In the genomic region with DNA sequence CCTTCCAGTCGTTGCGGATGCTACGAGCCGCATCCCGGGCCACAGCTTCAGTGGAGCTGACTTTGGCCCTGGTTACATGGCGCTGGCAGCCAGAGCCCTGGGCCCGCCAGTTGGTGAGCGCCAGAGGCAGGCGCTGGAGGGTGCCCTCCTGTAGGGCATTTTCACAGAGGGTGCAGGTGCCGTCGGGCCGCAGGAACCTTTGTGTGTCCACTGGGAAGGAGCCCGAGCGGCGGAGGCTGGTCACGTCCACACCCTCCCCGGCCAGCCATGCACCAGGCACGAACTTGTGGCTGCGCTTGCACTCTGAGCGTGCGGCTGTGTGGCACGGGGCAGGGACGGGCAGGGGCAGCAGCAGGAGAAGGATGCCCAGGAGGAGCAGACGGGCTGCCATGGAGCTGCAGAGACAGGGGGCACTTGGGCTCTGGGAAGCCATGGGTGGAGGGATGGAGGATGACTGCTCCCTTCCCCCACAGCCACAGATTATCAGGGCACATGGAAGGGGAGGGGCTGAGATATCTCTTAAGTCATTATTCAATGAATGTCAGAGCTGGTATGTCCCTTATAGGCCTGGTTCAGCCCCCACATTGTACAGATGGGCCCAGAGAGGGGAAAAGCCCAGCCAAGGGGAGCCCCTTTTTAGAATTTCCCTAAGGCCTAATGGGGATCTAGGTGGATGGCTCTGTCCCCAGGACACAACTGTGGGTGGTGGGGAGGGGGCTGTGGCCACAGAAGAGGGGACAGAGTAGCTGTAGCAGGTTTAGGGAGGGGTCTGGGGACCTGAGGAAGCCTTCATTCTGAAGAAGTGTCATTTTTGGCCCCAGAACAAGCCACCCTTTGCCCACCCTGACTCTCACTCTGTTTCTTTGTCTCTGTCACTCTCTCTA, we compare ENCODE assay signal across 1 cellular context.
TF ChIP-seq lines count a peak whose summit lies in the region.

No MANE protein-coding gene starts in this region.

TF ChIP-seq in K562, 482 proteins besides CTCF, POLR2A, EP300 and RAD21 (continues in another document):
- TF ChIP-seq KAT7 (CRISPR knock-in tag; IDR thresholded peaks at IDR 0.05; ENCODE audit: borderline replicate concordance) (peak; percentile 80; the same call in 1 of the 2 replicates), SMARCB1 (IDR thresholded peaks at IDR 0.05; ENCODE audit: insufficient read length, low read depth) (no peak), LCOR (CRISPR knock-in tag; IDR thresholded peaks at IDR 0.05) (no peak), TCF7L2 (IDR thresholded peaks at IDR 0.05; ENCODE audit: low read depth, low read length) (no peak), ARHGAP35 (IDR thresholded peaks at IDR 0.05; ENCODE audit: partially characterized antibody) (no peak), ARID1B (IDR thresholded peaks at IDR 0.05) (peak; percentile 12; the same call in 1 of the 2 replicates), STAG1 (CRISPR knock-in tag; IDR thresholded peaks at IDR 0.05; ENCODE audit: borderline replicate concordance) (no peak), JUND (IDR thresholded peaks at IDR 0.05; ENCODE audit: borderline replicate concordance, low read depth, low read length) (peak; percentile 34; the same call in 1 of the 2 replicates), JUND (tag; IDR thresholded peaks at IDR 0.05; ENCODE audit: borderline replicate concordance, low read depth, low read length) (no peak; the same call in 2 of the 3 replicates), MYC (IDR thresholded peaks at IDR 0.05; ENCODE audit: low read depth, low read length) (peak; percentile 78), MYC (CRISPR knock-in tag; IDR thresholded peaks at IDR 0.05; ENCODE audit: borderline replicate concordance, low read depth) (no peak), CBX3 (IDR thresholded peaks at IDR 0.05; ENCODE audit: borderline replicate concordance in 1 of 2, low read length in 2 of 2) (no peak), EZH2 (IDR thresholded peaks at IDR 0.05; ENCODE audit: borderline replicate concordance, low read depth, low read length) (no peak), ZBTB7A (IDR thresholded peaks at IDR 0.05; ENCODE audit: borderline replicate concordance, control insufficient read depth, low read depth, low read length) (peak; percentile 24; the same call in 1 of the 2 replicates), CTBP1 (IDR thresholded peaks at IDR 0.05; ENCODE audit: borderline replicate concordance) (0 out of 2 replicates have a peak, but pooled peaks have one; percentile 22), HDAC1 (IDR thresholded peaks at IDR 0.05) (no peak), BHLHE40 (IDR thresholded peaks at IDR 0.05; ENCODE audit: low read length) (no peak), ZKSCAN1 (IDR thresholded peaks at IDR 0.05; ENCODE audit: low read depth, low read length) (no peak), RBFOX2 (IDR thresholded peaks at IDR 0.05; ENCODE audit: low read depth, low read length) (peak; percentile 37; the same call in 1 of the 2 replicates), ZFPM2 (CRISPR knock-in tag; IDR thresholded peaks at IDR 0.05) (no peak), ZNF146 (CRISPR knock-in tag; IDR thresholded peaks at IDR 0.05; ENCODE audit: unreplicated experiment) (no peak), DMBX1 (CRISPR knock-in tag; IDR thresholded peaks at IDR 0.05; ENCODE audit: borderline replicate concordance) (no peak), ZKSCAN8 (CRISPR knock-in tag; IDR thresholded peaks at IDR 0.05) (no peak), ARID2 (IDR thresholded peaks at IDR 0.05) (no peak), CBX2 (IDR thresholded peaks at IDR 0.05; ENCODE audit: insufficient read depth, low read length, poor library complexity, severe bottlenecking) (no peak), IFI16 (CRISPR knock-in tag; IDR thresholded peaks at IDR 0.05) (no peak), HNRNPL (IDR thresholded peaks at IDR 0.05; ENCODE audit: low read depth, low read length) (peak; percentile 82; the same call in 1 of the 2 replicates)
- TF ChIP-seq, protein P1, sequence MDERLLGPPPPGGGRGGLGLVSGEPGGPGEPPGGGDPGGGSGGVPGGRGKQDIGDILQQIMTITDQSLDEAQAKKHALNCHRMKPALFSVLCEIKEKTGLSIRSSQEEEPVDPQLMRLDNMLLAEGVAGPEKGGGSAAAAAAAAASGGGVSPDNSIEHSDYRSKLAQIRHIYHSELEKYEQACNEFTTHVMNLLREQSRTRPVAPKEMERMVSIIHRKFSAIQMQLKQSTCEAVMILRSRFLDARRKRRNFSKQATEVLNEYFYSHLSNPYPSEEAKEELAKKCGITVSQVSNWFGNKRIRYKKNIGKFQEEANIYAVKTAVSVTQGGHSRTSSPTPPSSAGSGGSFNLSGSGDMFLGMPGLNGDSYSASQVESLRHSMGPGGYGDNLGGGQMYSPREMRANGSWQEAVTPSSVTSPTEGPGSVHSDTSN (CRISPR knock-in tag; IDR thresholded peaks at IDR 0.05; ENCODE audit: low read depth), result no peak
- TF ChIP-seq, protein P1 (tag; conservative IDR thresholded peaks at IDR 0.05; ENCODE audit: low read depth), result peak; percentile 82
- TF ChIP-seq, protein P2, sequence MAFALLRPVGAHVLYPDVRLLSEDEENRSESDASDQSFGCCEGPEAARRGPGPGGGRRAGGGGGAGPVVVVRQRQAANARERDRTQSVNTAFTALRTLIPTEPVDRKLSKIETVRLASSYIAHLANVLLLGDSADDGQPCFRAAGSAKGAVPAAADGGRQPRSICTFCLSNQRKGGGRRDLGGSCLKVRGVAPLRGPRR (CRISPR knock-in tag; IDR thresholded peaks at IDR 0.05), result no peak
- TF ChIP-seq, protein P3, sequence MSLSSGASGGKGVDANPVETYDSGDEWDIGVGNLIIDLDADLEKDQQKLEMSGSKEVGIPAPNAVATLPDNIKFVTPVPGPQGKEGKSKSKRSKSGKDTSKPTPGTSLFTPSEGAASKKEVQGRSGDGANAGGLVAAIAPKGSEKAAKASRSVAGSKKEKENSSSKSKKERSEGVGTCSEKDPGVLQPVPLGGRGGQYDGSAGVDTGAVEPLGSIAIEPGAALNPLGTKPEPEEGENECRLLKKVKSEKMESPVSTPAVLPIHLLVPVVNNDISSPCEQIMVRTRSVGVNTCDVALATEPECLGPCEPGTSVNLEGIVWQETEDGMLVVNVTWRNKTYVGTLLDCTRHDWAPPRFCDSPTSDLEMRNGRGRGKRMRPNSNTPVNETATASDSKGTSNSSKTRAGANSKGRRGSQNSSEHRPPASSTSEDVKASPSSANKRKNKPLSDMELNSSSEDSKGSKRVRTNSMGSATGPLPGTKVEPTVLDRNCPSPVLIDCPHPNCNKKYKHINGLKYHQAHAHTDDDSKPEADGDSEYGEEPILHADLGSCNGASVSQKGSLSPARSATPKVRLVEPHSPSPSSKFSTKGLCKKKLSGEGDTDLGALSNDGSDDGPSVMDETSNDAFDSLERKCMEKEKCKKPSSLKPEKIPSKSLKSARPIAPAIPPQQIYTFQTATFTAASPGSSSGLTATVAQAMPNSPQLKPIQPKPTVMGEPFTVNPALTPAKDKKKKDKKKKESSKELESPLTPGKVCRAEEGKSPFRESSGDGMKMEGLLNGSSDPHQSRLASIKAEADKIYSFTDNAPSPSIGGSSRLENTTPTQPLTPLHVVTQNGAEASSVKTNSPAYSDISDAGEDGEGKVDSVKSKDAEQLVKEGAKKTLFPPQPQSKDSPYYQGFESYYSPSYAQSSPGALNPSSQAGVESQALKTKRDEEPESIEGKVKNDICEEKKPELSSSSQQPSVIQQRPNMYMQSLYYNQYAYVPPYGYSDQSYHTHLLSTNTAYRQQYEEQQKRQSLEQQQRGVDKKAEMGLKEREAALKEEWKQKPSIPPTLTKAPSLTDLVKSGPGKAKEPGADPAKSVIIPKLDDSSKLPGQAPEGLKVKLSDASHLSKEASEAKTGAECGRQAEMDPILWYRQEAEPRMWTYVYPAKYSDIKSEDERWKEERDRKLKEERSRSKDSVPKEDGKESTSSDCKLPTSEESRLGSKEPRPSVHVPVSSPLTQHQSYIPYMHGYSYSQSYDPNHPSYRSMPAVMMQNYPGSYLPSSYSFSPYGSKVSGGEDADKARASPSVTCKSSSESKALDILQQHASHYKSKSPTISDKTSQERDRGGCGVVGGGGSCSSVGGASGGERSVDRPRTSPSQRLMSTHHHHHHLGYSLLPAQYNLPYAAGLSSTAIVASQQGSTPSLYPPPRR (CRISPR knock-in tag; IDR thresholded peaks at IDR 0.05; ENCODE audit: borderline replicate concordance), result no peak
- TF ChIP-seq, protein P4, sequence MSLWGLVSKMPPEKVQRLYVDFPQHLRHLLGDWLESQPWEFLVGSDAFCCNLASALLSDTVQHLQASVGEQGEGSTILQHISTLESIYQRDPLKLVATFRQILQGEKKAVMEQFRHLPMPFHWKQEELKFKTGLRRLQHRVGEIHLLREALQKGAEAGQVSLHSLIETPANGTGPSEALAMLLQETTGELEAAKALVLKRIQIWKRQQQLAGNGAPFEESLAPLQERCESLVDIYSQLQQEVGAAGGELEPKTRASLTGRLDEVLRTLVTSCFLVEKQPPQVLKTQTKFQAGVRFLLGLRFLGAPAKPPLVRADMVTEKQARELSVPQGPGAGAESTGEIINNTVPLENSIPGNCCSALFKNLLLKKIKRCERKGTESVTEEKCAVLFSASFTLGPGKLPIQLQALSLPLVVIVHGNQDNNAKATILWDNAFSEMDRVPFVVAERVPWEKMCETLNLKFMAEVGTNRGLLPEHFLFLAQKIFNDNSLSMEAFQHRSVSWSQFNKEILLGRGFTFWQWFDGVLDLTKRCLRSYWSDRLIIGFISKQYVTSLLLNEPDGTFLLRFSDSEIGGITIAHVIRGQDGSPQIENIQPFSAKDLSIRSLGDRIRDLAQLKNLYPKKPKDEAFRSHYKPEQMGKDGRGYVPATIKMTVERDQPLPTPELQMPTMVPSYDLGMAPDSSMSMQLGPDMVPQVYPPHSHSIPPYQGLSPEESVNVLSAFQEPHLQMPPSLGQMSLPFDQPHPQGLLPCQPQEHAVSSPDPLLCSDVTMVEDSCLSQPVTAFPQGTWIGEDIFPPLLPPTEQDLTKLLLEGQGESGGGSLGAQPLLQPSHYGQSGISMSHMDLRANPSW (CRISPR knock-in tag; IDR thresholded peaks at IDR 0.05), result no peak
- TF ChIP-seq, protein P5, sequence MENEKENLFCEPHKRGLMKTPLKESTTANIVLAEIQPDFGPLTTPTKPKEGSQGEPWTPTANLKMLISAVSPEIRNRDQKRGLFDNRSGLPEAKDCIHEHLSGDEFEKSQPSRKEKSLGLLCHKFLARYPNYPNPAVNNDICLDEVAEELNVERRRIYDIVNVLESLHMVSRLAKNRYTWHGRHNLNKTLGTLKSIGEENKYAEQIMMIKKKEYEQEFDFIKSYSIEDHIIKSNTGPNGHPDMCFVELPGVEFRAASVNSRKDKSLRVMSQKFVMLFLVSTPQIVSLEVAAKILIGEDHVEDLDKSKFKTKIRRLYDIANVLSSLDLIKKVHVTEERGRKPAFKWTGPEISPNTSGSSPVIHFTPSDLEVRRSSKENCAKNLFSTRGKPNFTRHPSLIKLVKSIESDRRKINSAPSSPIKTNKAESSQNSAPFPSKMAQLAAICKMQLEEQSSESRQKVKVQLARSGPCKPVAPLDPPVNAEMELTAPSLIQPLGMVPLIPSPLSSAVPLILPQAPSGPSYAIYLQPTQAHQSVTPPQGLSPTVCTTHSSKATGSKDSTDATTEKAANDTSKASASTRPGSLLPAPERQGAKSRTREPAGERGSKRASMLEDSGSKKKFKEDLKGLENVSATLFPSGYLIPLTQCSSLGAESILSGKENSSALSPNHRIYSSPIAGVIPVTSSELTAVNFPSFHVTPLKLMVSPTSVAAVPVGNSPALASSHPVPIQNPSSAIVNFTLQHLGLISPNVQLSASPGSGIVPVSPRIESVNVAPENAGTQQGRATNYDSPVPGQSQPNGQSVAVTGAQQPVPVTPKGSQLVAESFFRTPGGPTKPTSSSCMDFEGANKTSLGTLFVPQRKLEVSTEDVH (IDR thresholded peaks at IDR 0.05; ENCODE audit: low read depth, partially characterized antibody), result no peak
- TF ChIP-seq, protein P6, sequence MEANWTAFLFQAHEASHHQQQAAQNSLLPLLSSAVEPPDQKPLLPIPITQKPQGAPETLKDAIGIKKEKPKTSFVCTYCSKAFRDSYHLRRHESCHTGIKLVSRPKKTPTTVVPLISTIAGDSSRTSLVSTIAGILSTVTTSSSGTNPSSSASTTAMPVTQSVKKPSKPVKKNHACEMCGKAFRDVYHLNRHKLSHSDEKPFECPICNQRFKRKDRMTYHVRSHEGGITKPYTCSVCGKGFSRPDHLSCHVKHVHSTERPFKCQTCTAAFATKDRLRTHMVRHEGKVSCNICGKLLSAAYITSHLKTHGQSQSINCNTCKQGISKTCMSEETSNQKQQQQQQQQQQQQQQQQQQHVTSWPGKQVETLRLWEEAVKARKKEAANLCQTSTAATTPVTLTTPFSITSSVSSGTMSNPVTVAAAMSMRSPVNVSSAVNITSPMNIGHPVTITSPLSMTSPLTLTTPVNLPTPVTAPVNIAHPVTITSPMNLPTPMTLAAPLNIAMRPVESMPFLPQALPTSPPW (CRISPR knock-in tag; IDR thresholded peaks at IDR 0.05), result peak; percentile 66
- TF ChIP-seq, protein P7, sequence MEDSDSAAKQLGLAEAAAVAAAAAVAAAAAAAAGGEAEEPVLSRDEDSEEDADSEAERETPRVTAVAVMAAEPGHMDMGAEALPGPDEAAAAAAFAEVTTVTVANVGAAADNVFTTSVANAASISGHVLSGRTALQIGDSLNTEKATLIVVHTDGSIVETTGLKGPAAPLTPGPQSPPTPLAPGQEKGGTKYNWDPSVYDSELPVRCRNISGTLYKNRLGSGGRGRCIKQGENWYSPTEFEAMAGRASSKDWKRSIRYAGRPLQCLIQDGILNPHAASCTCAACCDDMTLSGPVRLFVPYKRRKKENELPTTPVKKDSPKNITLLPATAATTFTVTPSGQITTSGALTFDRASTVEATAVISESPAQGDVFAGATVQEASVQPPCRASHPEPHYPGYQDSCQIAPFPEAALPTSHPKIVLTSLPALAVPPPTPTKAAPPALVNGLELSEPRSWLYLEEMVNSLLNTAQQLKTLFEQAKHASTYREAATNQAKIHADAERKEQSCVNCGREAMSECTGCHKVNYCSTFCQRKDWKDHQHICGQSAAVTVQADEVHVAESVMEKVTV (CRISPR knock-in tag; IDR thresholded peaks at IDR 0.05), result no peak
- TF ChIP-seq, protein P8, sequence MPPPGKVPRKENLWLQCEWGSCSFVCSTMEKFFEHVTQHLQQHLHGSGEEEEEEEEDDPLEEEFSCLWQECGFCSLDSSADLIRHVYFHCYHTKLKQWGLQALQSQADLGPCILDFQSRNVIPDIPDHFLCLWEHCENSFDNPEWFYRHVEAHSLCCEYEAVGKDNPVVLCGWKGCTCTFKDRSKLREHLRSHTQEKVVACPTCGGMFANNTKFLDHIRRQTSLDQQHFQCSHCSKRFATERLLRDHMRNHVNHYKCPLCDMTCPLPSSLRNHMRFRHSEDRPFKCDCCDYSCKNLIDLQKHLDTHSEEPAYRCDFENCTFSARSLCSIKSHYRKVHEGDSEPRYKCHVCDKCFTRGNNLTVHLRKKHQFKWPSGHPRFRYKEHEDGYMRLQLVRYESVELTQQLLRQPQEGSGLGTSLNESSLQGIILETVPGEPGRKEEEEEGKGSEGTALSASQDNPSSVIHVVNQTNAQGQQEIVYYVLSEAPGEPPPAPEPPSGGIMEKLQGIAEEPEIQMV (tag; conservative IDR thresholded peaks at IDR 0.05; ENCODE audit: low read depth), result no peak
